ENCODE assay signal across 8 cellular contexts in the genomic region with DNA sequence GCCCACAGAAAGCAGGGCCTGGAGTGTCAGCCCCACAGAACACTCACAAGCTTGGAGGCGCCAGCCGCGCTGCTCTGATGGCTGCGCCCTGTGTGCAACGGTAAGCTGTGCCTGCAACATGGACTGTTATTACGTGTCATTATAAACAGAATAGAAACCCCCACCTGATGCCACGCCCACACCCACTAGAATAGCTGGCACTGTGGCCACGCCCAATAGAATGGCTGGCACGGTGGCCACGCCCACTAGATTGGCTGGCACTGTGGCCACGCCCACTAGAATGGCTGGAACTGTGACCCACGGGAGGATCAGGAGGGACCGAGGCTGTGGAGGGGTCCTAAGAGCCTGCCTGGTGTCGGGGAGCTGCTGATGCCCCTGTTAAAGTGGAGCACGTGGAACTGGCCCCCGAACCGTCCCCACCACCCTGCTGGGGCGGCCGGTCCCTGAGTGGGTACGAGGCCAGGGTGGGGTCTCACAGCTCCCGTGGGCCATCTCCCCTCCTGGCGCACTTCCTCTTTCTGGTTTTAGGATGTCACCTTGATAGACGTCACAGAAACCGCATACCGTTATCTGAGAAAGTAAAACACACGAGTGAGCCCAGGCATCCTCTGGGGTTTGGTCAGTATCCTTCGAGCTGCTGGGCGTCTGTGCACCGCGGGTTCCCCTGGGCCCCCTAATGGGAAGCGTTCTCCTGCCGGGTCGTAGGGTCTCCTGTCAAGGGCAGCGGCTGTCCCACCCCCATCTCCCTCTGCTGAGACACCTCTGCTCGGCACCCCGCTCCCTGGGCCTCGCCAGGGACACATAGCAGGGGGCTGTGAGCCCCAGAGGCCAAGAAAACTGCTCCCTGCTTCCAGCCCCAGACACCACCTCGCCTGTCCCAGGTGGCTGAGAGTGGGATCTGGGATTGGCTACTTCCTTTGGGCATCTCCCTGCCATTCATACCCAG. TPM values are rescaled to one million over a fixed set of nuclear protein-coding genes. Genes with fewer than 3 reads are reported as not detected.
A peak's percentile ranks its signal among the peaks of the same experiment; 100 is the strongest.
DNase-seq lines count a peak whose midpoint lies in the region; FAIRE-seq and TF ChIP-seq lines count a peak whose summit lies in the region.

No MANE protein-coding gene starts in this region.

- TF ChIP-seq POLR2A in GM12891 (IDR thresholded peaks at IDR 0.05; ENCODE audit: low read depth, low read length) (peak; percentile 50; the same call in 1 of the 2 replicates), H54 (IDR thresholded peaks at IDR 0.05; ENCODE audit: low read depth, low read length) (no peak)

- FAIRE-seq in GM12891 (lab: Jason Lieb, UNC) = peak; percentile 96
- FAIRE-seq in H54 (lab: Jason Lieb, UNC) = no peak

- peak; percentile 79 for DNase-seq in GM12891 (ENCODE audit: insufficient read length, low spot score)
- peak; percentile 52 for DNase-seq in H54 (ENCODE audit: insufficient read length, low spot score)
- peak; percentile 64 for DNase-seq in NCI-H1436 treated with DMSO at 0.1 percent for 48 hours (lab: John Stamatoyannopoulos, UW)
- DNase-seq in activated CD8-positive, alpha-beta memory T cell treated with anti-CD3 and anti-CD28 coated beads, Interleukin-2, amount 50 U/mL, for 4 hours = peak; percentile 79
- peak; percentile 61 to 65 for DNase-seq in stimulated activated CD4-positive, alpha-beta T cell treated with anti-CD3 and anti-CD28 coated beads, Interleukin-1b, Interleukin-23, amount 100 ng/mL, for 1 hour (ENCODE audit: low read depth in 2 of 2)
- no peak for DNase-seq in globus pallidus (ENCODE audit: low spot score)
- no peak for DNase-seq in anterior cingulate cortex (lab: John Stamatoyannopoulos, UW)
- no peak for DNase-seq in hypothalamus (lab: John Stamatoyannopoulos, UW)

TF ChIP-seq in GM12891, 5 proteins besides CTCF, POLR2A, EP300 and RAD21:
- peak; percentile 23 for TF ChIP-seq PAX5 (IDR thresholded peaks at IDR 0.05; ENCODE audit: insufficient read depth, low read length, severe bottlenecking)
- TF ChIP-seq POLR2AphosphoS5 (IDR thresholded peaks at IDR 0.05; ENCODE audit: low read depth, low read length) = no peak
- peak; percentile 100 for TF ChIP-seq SPI1 (IDR thresholded peaks at IDR 0.05; ENCODE audit: low read depth, low read length)
- TF ChIP-seq TAF1 (IDR thresholded peaks at IDR 0.05; ENCODE audit: low read depth, low read length) = peak; percentile 31; the same call in 1 of the 2 replicates
- TF ChIP-seq POU2F2 (IDR thresholded peaks at IDR 0.05; ENCODE audit: low read depth, low read length) = no peak; the same call in none of the 2 replicates
TF ChIP-seq in GM12891: peak in this region for 3.

RNA-seq across cellular contexts. Expression of gene SLC17A9, which starts 25.4 kb away (rescaled TPM):
- polyA plus RNA-seq in GM12891 (2012; ENCODE audit: low read depth, missing spikeins) = 33.7 TPM

RNA-seq across cellular contexts. Expression of gene BHLHE23, which starts 28.9 kb away (rescaled TPM):
- polyA plus RNA-seq in GM12891 (2012; ENCODE audit: low read depth, missing spikeins) = not detected

RNA-seq across cellular contexts. Expression of gene GID8, which starts 39.9 kb away (rescaled TPM):
- polyA plus RNA-seq in GM12891 (2012; ENCODE audit: low read depth, missing spikeins) = 23.0 TPM

RNA-seq across cellular contexts. Expression of gene DIDO1, which starts 51.6 kb away (rescaled TPM):
- polyA plus RNA-seq in GM12891 (2012; ENCODE audit: low read depth, missing spikeins) = 29.5 TPM

Comparison
In these comparisons a context has a peak if more than half of its experiments do, and no peak if none do; other contexts are left out.
1. DNase-seq: peak in GM12891 (single experiment), H54 (single experiment), NCI-H1436 treated with DMSO at 0.1 percent for 48 hours (single experiment), activated CD8-positive, alpha-beta memory T cell treated with anti-CD3 and anti-CD28 coated beads, Interleukin-2, amount 50 U/mL, for 4 hours (single experiment) and stimulated activated CD4-positive, alpha-beta T cell treated with anti-CD3 and anti-CD28 coated beads, Interleukin-1b, Interleukin-23, amount 100 ng/mL, for 1 hour (2 of 2); none in globus pallidus (single experiment), anterior cingulate cortex (0 of 58) and hypothalamus (0 of 51).